15 cellular contexts compared by ENCODE assay signal in genomic region chr6:157911278-157911677, GRCh38.
DNase-seq lines count a peak whose midpoint lies in the region; ATAC-seq and TF ChIP-seq lines count a peak whose summit lies in the region.
"Had no signal": no experiment of that assay in that cellular context is flagged by ENCODE, and none has a peak within 500 bp of the region (broad histone marks: within the 10 kb centered on the region; RNA-seq: fewer than 3 reads in every experiment).

No MANE protein-coding gene starts in this region.

- H4K91ac ChIP-seq in trophoblast cell (ENCODE audit: low read depth, low read length), result no peak overlapping the region

- no peaks in the 10 kb centered on the region for H3K9me3 ChIP-seq in trophoblast cell (ENCODE audit: insufficient read depth, low read depth, low read length)
- H3K9me3 ChIP-seq: ovary had no signal

- no peak overlapping the region for H3K27ac ChIP-seq in trophoblast cell (ENCODE audit: low read depth, low read length)

- H2BK5ac ChIP-seq in trophoblast cell (ENCODE audit: low read depth, low read length, poor library complexity), result peak overlapping the region; percentile 63

- no peak overlapping the region for H2AK5ac ChIP-seq in trophoblast cell (ENCODE audit: low read length)

- no peaks in the 10 kb centered on the region for H3K4me1 ChIP-seq in trophoblast cell (ENCODE audit: control insufficient read depth in 1 of 2, insufficient read depth in 2 of 2, low read length in 2 of 2)

- H3K14ac ChIP-seq in trophoblast cell (ENCODE audit: low read length), result no peak overlapping the region

- no peak overlapping the region for H2AFZ ChIP-seq in trophoblast cell (ENCODE audit: insufficient read depth, low read length, poor library complexity)

- H4K12ac ChIP-seq in trophoblast cell (ENCODE audit: low read depth, low read length), result no peak overlapping the region

- H3K4me3 ChIP-seq in epithelial cell of proximal tubule (ENCODE audit: low read depth, low read length) (no peak overlapping the region), trophoblast cell (ENCODE audit: low read depth, low read length) (no peak overlapping the region)
- H3K4me3 ChIP-seq: ovary had no signal

- H2BK12ac ChIP-seq in trophoblast cell (ENCODE audit: low read length), result peak overlapping the region; percentile 64

- peaks cover 18 to 29% of the 10 kb centered on the region in 2 experiments for H3K36me3 ChIP-seq in trophoblast cell (ENCODE audit: control insufficient read depth in 1 of 2, insufficient read depth in 2 of 2, low read length in 2 of 2)
- H3K36me3 ChIP-seq: ovary had no signal

- WGBS in trophoblast cell (ENCODE audit: extremely low coverage, insufficient coverage, insufficient read length), result no CpG with 5 or more reads among the region's 9 CpGs

- no peak overlapping the region for H2BK120ac ChIP-seq in trophoblast cell (ENCODE audit: insufficient read depth, low read length, poor library complexity)

- no peaks in the 10 kb centered on the region for H3K79me2 ChIP-seq in trophoblast cell (ENCODE audit: control insufficient read depth, insufficient read depth, low read length, poor library complexity)

- no peak overlapping the region for H3K9ac ChIP-seq in trophoblast cell (ENCODE audit: low read length)

- peak; percentile 21 for TF ChIP-seq CTCF in epithelial cell of proximal tubule (conservative IDR thresholded peaks at IDR 0.05; ENCODE audit: low read depth, low read length)
- TF ChIP-seq CTCF in GM20000 (IDR thresholded peaks at IDR 0.05; ENCODE audit: extremely low read depth, missing control alignments), result no peak

- no peak overlapping the region for H3K4ac ChIP-seq in trophoblast cell (ENCODE audit: low read depth, low read length)

- H3K18ac ChIP-seq in trophoblast cell (ENCODE audit: low read length), result no peak overlapping the region

- no peaks in the 10 kb centered on the region for H3K27me3 ChIP-seq in trophoblast cell (ENCODE audit: insufficient read depth, low read length)
- H3K27me3 ChIP-seq: ovary had no signal

- H3K79me1 ChIP-seq in trophoblast cell (ENCODE audit: low read length), result no peaks in the 10 kb centered on the region

- ATAC-seq in HG03025 (IDR thresholded peaks at IDR 0.05; ENCODE audit: low FRiP score, unreplicated experiment), result no peak
- ATAC-seq: PC-3 had no signal

- no peak overlapping the region for H4K8ac ChIP-seq in trophoblast cell (ENCODE audit: low read depth, low read length)

- H3K4me2 ChIP-seq in trophoblast cell (ENCODE audit: low read length), result no peak overlapping the region

- no peak overlapping the region for H3K23ac ChIP-seq in trophoblast cell (ENCODE audit: low read length)

- DNase-seq in NCI-H82 (lab: John Stamatoyannopoulos, UW) (peak; percentile 22), NCI-H82 treated with DMSO at 0.1 percent for 48 hours (lab: John Stamatoyannopoulos, UW; ENCODE audit: unreplicated experiment) (no peak), NCI-H524 (lab: John Stamatoyannopoulos, UW) (peak; percentile 60 to 89), epithelial cell of proximal tubule (ENCODE audit: low read depth) (no peak), trophoblast cell (no peak), GM20000 (ENCODE audit: low spot score) (no peak), 8988T (no peak)
- DNase-seq: activated naive CD4-positive, alpha-beta T cell treated with anti-CD3 and anti-CD28 coated beads, Interleukin-2, amount 50 U/mL, for 16 hours; immature natural killer cell; Kasumi-1; midbrain; NCI-H1436 treated with DMSO at 0.1 percent for 48 hours; ovary; PC-3 had no signal

Comparison
In these comparisons a context has a peak if more than half of its experiments do, and no peak if none do; other contexts are left out.
1. DNase-seq: peak in NCI-H82 (single experiment) and NCI-H524 (2 of 2); none in NCI-H82 treated with DMSO at 0.1 percent for 48 hours (single experiment), epithelial cell of proximal tubule (single experiment), trophoblast cell (0 of 2), GM20000 (single experiment) and 8988T (single experiment).